ENCODE assay signal across 8 cellular contexts in the genomic region with DNA sequence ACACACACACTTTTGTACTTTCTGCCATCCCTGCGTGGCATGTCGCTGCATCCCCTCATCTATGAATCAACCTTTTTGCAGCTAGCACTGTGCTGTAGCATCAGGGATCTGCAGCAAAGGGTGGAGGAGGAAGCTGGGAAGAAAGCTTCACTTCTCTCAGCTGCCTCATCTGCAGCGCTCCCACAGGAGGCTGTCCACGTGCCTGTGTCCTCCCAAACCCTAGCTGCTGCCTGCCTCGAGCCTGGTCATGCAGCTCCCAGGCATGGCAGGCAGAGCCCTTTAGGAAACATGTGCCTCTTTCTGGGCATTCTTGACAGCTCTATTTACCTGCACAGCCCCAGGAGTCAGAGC.
DNase-seq lines count a peak whose midpoint lies in the region; ATAC-seq, FAIRE-seq and TF ChIP-seq lines count a peak whose summit lies in the region.

No MANE protein-coding gene starts in this region.

- H3K36me3 Mint-ChIP-seq in CD14-positive monocyte, result no peaks in the 10 kb centered on the region

- intact Hi-C loops in transverse colon (cut with DNase I; ENCODE audit: low total_unique reads) (loop anchor here (5.0 kb wide), 1 partner anchor 60 kb away; no protein-coding TSS in a partner anchor), CD14-positive monocyte (cut with micrococcal nuclease) (no loop called here)

- peaks cover 72% of the 10 kb centered on the region for H3K4me1 Mint-ChIP-seq in CD14-positive monocyte

- in situ Hi-C loops in transverse colon (cut with MboI; ENCODE audit: low pct_ligation_motif_present in 1 of 4, low pct_unique_long_range_greater_than_20kb in 1 of 4, low sequenced_read_pairs in 3 of 4), result loop anchor here in 1 of 4 donors (25.0 kb wide), 1 partner anchor 465 kb away; no protein-coding TSS in a partner anchor

- peak; percentile 82 to 94 for ATAC-seq in A549
- no peak for ATAC-seq in GM21526 (IDR thresholded peaks at IDR 0.05; ENCODE audit: low FRiP score, unreplicated experiment)
- ATAC-seq in HG03460 (IDR thresholded peaks at IDR 0.05; ENCODE audit: unreplicated experiment), result no peak

- CTCF ChIA-PET in A549 (lab: Yijun Ruan, JAX), result interaction anchor here (1.3 to 3.6 kb wide), 6 partner anchors 10 to 175 kb away, joined by 3 to 12 read pairs (median 4); no protein-coding TSS in a partner anchor

- no peaks in the 10 kb centered on the region for H3K36me3 ChIP-seq in bronchial epithelial cell (ENCODE audit: control insufficient read depth, insufficient read depth, low read length)
- H3K36me3 ChIP-seq in transverse colon, result no peaks in the 10 kb centered on the region

- WGBS in A549 (ENCODE audit: missing lambda C conversion rate), result 0% methylated on average over 4 of the region's 5 CpGs
- 4 to 8% methylated on average over 2 to 3 of the region's 5 CpGs for WGBS in transverse colon (ENCODE audit: low coverage in 1 of 2), 2 donors

- TF ChIP-seq EP300 in A549 (IDR thresholded peaks at IDR 0.05), result no peak
- TF ChIP-seq EP300 in transverse colon (IDR thresholded peaks at IDR 0.05; ENCODE audit: low read depth), result no peak

- H3K27me3 Mint-ChIP-seq in CD14-positive monocyte (ENCODE audit: low read depth in 3 of 3), result no peaks in the 10 kb centered on the region

- TF ChIP-seq RAD21 in A549 (conservative IDR thresholded peaks at IDR 0.05 in 1 of 2, IDR thresholded peaks at IDR 0.05 in 1 of 2), result no peak

- TF ChIP-seq CTCF in A549 (IDR thresholded peaks at IDR 0.05) (no peak), bronchial epithelial cell (IDR thresholded peaks at IDR 0.05; ENCODE audit: insufficient read depth, low read length, severe bottlenecking) (no peak), transverse colon (IDR thresholded peaks at IDR 0.05) (no peak), CD14-positive monocyte (IDR thresholded peaks at IDR 0.05) (no peak)

- POLR2A ChIA-PET in A549 (lab: Yijun Ruan, JAX), result interaction anchor here (1.3 to 1.9 kb wide), 3 partner anchors 10 to 60 kb away, joined by 3 to 27 read pairs (median 4); no protein-coding TSS in a partner anchor

- peak; percentile 25 to 81 for DNase-seq in A549 (ENCODE audit: low read depth in 1 of 2, low spot score in 1 of 2)
- DNase-seq in LHCN-M2 (ENCODE audit: low read depth), result peak; percentile 56
- peak; percentile 75 for DNase-seq in bronchial epithelial cell (ENCODE audit: low read depth)
- peak; percentile 45 to 57 for DNase-seq in lung microvascular endothelial cell (ENCODE audit: low read depth in 2 of 2)
- DNase-seq in transverse colon, result peak; percentile 35
- no peak for DNase-seq in CD14-positive monocyte (ENCODE audit: low spot score)

- H3K27ac ChIP-seq in A549 (peak overlapping the region; percentile 96 to 98), transverse colon (peak overlapping the region; percentile 77 to 90 (median 84))

- H3K4me3 Mint-ChIP-seq in CD14-positive monocyte, result no peak overlapping the region

- no peak overlapping the region for H3K4me3 ChIP-seq in A549
- H3K4me3 ChIP-seq in bronchial epithelial cell (ENCODE audit: low read depth, low read length), result no peak overlapping the region
- H3K4me3 ChIP-seq in transverse colon, result no peak overlapping the region

- H3K27me3 ChIP-seq in bronchial epithelial cell (ENCODE audit: control insufficient read depth, insufficient read depth, low read length) (no peaks in the 10 kb centered on the region), transverse colon (no peaks in the 10 kb centered on the region)

- FAIRE-seq in A549 (lab: Jason Lieb, UNC) (no peak), bronchial epithelial cell (lab: Jason Lieb, UNC) (no peak)

- no peaks in the 10 kb centered on the region for H3K9me3 Mint-ChIP-seq in CD14-positive monocyte

- TF ChIP-seq POLR2A in A549 (IDR thresholded peaks at IDR 0.05; ENCODE audit: low read length) (peak; percentile 33), transverse colon (IDR thresholded peaks at IDR 0.05) (no peak)

- peaks cover 74% of the 10 kb centered on the region for H3K4me1 ChIP-seq in A549
- peaks cover 16 to 62% (median 22%) of the 10 kb centered on the region in 4 donors for H3K4me1 ChIP-seq in transverse colon

- H3K4me2 ChIP-seq in A549, result peak overlapping the region; percentile 68

- peak overlapping the region in 1 of 7 donors; percentile 74 for H3K27ac Mint-ChIP-seq in CD14-positive monocyte

- H3K9me3 ChIP-seq in A549, result no peaks in the 10 kb centered on the region
- H3K9me3 ChIP-seq in transverse colon, result no peaks in the 10 kb centered on the region

TF ChIP-seq in A549, 52 proteins besides CTCF, POLR2A, EP300 and RAD21 (continues in another document):
- TF ChIP-seq SREBF2 (IDR thresholded peaks at IDR 0.05), result no peak
- TF ChIP-seq HMGXB4 (CRISPR knock-in tag; IDR thresholded peaks at IDR 0.05; ENCODE audit: borderline replicate concordance), result no peak
- TF ChIP-seq JUNB (IDR thresholded peaks at IDR 0.05), result no peak
- TF ChIP-seq HEYL (CRISPR knock-in tag; IDR thresholded peaks at IDR 0.05), result peak; percentile 73; the same call in 1 of the 2 replicates
- TF ChIP-seq, protein P1, sequence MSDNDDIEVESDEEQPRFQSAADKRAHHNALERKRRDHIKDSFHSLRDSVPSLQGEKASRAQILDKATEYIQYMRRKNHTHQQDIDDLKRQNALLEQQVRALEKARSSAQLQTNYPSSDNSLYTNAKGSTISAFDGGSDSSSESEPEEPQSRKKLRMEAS (IDR thresholded peaks at IDR 0.05), result peak; percentile 96
- TF ChIP-seq MAFK (IDR thresholded peaks at IDR 0.05; ENCODE audit: partially characterized antibody), result no peak
- TF ChIP-seq ATOH8 (CRISPR knock-in tag; IDR thresholded peaks at IDR 0.05; ENCODE audit: low read depth), result peak; percentile 93; the same call in 1 of the 2 replicates
- TF ChIP-seq HOXB13 (CRISPR knock-in tag; IDR thresholded peaks at IDR 0.05; ENCODE audit: low read depth), result peak; percentile 96
- TF ChIP-seq HOXA7 (CRISPR knock-in tag; IDR thresholded peaks at IDR 0.05), result no peak
- TF ChIP-seq ZSCAN20 (CRISPR knock-in tag; IDR thresholded peaks at IDR 0.05), result peak; percentile 87
- no peak for TF ChIP-seq FOSL2 (IDR thresholded peaks at IDR 0.05)
- TF ChIP-seq FOSL2 (CRISPR knock-in tag; IDR thresholded peaks at IDR 0.05), result peak; percentile 40; the same call in 1 of the 2 replicates
- TF ChIP-seq ZNF302 (CRISPR knock-in tag; IDR thresholded peaks at IDR 0.05), result peak; percentile 84
- TF ChIP-seq CHD4 (IDR thresholded peaks at IDR 0.05; ENCODE audit: borderline replicate concordance), result no peak
- TF ChIP-seq NPAS2 (CRISPR knock-in tag; IDR thresholded peaks at IDR 0.05; ENCODE audit: borderline replicate concordance), result peak; percentile 50; the same call in 1 of the 2 replicates
- no peak for TF ChIP-seq TFCP2L1 (CRISPR knock-in tag; IDR thresholded peaks at IDR 0.05)
- TF ChIP-seq, protein P2, sequence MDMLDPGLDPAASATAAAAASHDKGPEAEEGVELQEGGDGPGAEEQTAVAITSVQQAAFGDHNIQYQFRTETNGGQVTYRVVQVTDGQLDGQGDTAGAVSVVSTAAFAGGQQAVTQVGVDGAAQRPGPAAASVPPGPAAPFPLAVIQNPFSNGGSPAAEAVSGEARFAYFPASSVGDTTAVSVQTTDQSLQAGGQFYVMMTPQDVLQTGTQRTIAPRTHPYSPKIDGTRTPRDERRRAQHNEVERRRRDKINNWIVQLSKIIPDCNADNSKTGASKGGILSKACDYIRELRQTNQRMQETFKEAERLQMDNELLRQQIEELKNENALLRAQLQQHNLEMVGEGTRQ (IDR thresholded peaks at IDR 0.05), result peak; percentile 46; the same call in 1 of the 2 replicates
- TF ChIP-seq ESRRA (IDR thresholded peaks at IDR 0.05; ENCODE audit: borderline replicate concordance, low read length), result no peak
- peak; percentile 94 for TF ChIP-seq EHF (CRISPR knock-in tag; IDR thresholded peaks at IDR 0.05)
- TF ChIP-seq RCOR1 (IDR thresholded peaks at IDR 0.05; ENCODE audit: low read depth, low read length), result no peak
- no peak for TF ChIP-seq RNF2 (IDR thresholded peaks at IDR 0.05; ENCODE audit: borderline replicate concordance, low read depth)
- TF ChIP-seq TP53 (CRISPR knock-in tag; IDR thresholded peaks at IDR 0.05), result peak; percentile 71; the same call in 1 of the 2 replicates
- TF ChIP-seq HOXB5 (CRISPR knock-in tag; IDR thresholded peaks at IDR 0.05), result peak; percentile 74; the same call in 1 of the 2 replicates
- TF ChIP-seq NFE2L2 (conservative IDR thresholded peaks at IDR 0.05; ENCODE audit: low read length), result no peak
- TF ChIP-seq GATA3 (IDR thresholded peaks at IDR 0.05; ENCODE audit: borderline replicate concordance), result no peak
- no peak for TF ChIP-seq CBX8 (IDR thresholded peaks at IDR 0.05)
- no peak for TF ChIP-seq ZFP36 (IDR thresholded peaks at IDR 0.05; ENCODE audit: borderline replicate concordance, partially characterized antibody)
- no peak for TF ChIP-seq NR3C1 (IDR thresholded peaks at IDR 0.05)
- TF ChIP-seq POLR2AphosphoS2 (conservative IDR thresholded peaks at IDR 0.05; ENCODE audit: low read length), result no peak
- TF ChIP-seq FOXS1 (CRISPR knock-in tag; IDR thresholded peaks at IDR 0.05), result peak; percentile 76; the same call in 1 of the 2 replicates

Comparison
In these comparisons a context has a peak if more than half of its experiments do, and no peak if none do; other contexts are left out.
1. ATAC-seq: peak in A549 (2 of 2); none in GM21526 (single experiment) and HG03460 (single experiment).